ENCODE assay signal across 17 cellular contexts in genomic region chr12:128906485-128907137, GRCh38. TPM values are rescaled to one million over a fixed set of nuclear protein-coding genes. Genes with fewer than 3 reads are reported as not detected.
DNase-seq lines count a peak whose midpoint lies in the region; ATAC-seq, FAIRE-seq and TF ChIP-seq lines count a peak whose summit lies in the region.
"Had no signal": no experiment of that assay in that cellular context is flagged by ENCODE, and none has a peak within 500 bp of the region (broad histone marks: within the 10 kb centered on the region; RNA-seq: fewer than 3 reads in every experiment).

No MANE protein-coding gene starts in this region.

- no peaks in the 10 kb centered on the region for H3K9me2 ChIP-seq in hepatocyte (replicated peaks; ENCODE audit: insufficient read depth)

- no peaks in the 10 kb centered on the region for H3K79me2 ChIP-seq in hepatocyte

- H3K4me2 ChIP-seq in hepatocyte = peak overlapping the region; percentile 25
- H3K4me2 ChIP-seq: BLaER1, GM23338 had no signal

- H3K4me3 ChIP-seq in hepatocyte = no peak overlapping the region
- H3K4me3 ChIP-seq in pancreas = no peak overlapping the region
- no peak overlapping the region for H3K4me3 ChIP-seq in right cardiac atrium (ENCODE audit: low read length)
- H3K4me3 ChIP-seq: BLaER1, GM23338 had no signal

- H3K36me3 ChIP-seq in hepatocyte (replicated peaks; ENCODE audit: insufficient read depth, low read depth) = no peaks in the 10 kb centered on the region
- H3K36me3 ChIP-seq in pancreas = no peaks in the 10 kb centered on the region

- H3K4me3 Mint-ChIP-seq in activated CD4-positive, alpha-beta T cell treated with anti-CD3 and anti-CD28 coated beads, Interleukin-2, amount 10 ng/mL, durations not matched to agents 24 days and 14 days = no peak overlapping the region
- H3K4me3 Mint-ChIP-seq: CD4-positive, CD25-positive, alpha-beta regulatory T cell; GM23338; IgD-negative memory B cell had no signal

- H3K27me3 ChIP-seq in hepatocyte (no peaks in the 10 kb centered on the region), pancreas (peaks cover 0 to 49% (median 2%) of the 10 kb centered on the region in 4 donors), right cardiac atrium (ENCODE audit: control insufficient read depth, insufficient read depth) (no peaks in the 10 kb centered on the region)
- H3K27me3 ChIP-seq: BLaER1 had no signal

- peak in 3 of 4 donors; percentile 71 to 90 (median 80) for ATAC-seq in pancreas
- no peak for ATAC-seq in right cardiac atrium
- ATAC-seq: GM23338 had no signal

- DNase-seq in activated CD4-positive, alpha-beta T cell treated with anti-CD3 and anti-CD28 coated beads, Interleukin-2, amount 10 ng/mL, durations not matched to agents 24 days and 14 days = no peak
- DNase-seq in activated CD4-positive, alpha-beta T cell treated with anti-CD3 and anti-CD28 coated beads for 48 hours = no peak
- peak; percentile 46 for DNase-seq in NCI-H146 (lab: John Stamatoyannopoulos, UW)
- DNase-seq in hepatocyte (ENCODE audit: low spot score) = no peak
- no peak for DNase-seq in pancreas
- DNase-seq in AG08396 (ENCODE audit: low spot score) = no peak
- no peak for DNase-seq in right cardiac atrium
- DNase-seq: AML-193; CD4-positive, CD25-positive, alpha-beta regulatory T cell; H7 had no signal

- H3K36me3 Mint-ChIP-seq in activated CD4-positive, alpha-beta T cell treated with anti-CD3 and anti-CD28 coated beads, Interleukin-2, amount 10 ng/mL, durations not matched to agents 24 days and 14 days (ENCODE audit: low read depth) = no peaks in the 10 kb centered on the region
- H3K36me3 Mint-ChIP-seq: CD4-positive, CD25-positive, alpha-beta regulatory T cell had no signal

- peak overlapping the region; percentile 16 for H3K27ac Mint-ChIP-seq in activated CD4-positive, alpha-beta T cell treated with anti-CD3 and anti-CD28 coated beads, Interleukin-2, amount 10 ng/mL, durations not matched to agents 24 days and 14 days
- H3K27ac Mint-ChIP-seq: CD4-positive, CD25-positive, alpha-beta regulatory T cell; GM23338; IgD-negative memory B cell had no signal

- H3K4me1 Mint-ChIP-seq in activated CD4-positive, alpha-beta T cell treated with anti-CD3 and anti-CD28 coated beads, Interleukin-2, amount 10 ng/mL, durations not matched to agents 24 days and 14 days = peaks cover 2% of the 10 kb centered on the region
- H3K4me1 Mint-ChIP-seq: CD4-positive, CD25-positive, alpha-beta regulatory T cell; GM23338; IgD-negative memory B cell had no signal

- 66% methylated on average over 4 of the region's 4 CpGs for WGBS in hepatocyte (ENCODE audit: low lambda C conversion rate, missing lambda C conversion rate)
- 36 to 38% methylated on average over 4 of the region's 4 CpGs for WGBS in pancreas, 2 donors
- WGBS in right cardiac atrium = 87% methylated on average over 4 of the region's 4 CpGs

- TF ChIP-seq CTCF in hepatocyte (IDR thresholded peaks at IDR 0.05; ENCODE audit: poor library complexity) = no peak
- TF ChIP-seq CTCF in pancreas (IDR thresholded peaks at IDR 0.05) = no peak

- intact Hi-C loops in activated CD4-positive, alpha-beta T cell treated with anti-CD3 and anti-CD28 coated beads, Interleukin-2, amount 10 ng/mL, durations not matched to agents 24 days and 14 days (cut with micrococcal nuclease) = no loop called here
- intact Hi-C loops in pancreas (cut with DNase I) = no loop called here
- intact Hi-C loops in right cardiac atrium (cut with DNase I) = no loop called here

- H3K27ac ChIP-seq in hepatocyte = peak overlapping the region; percentile 79
- H3K27ac ChIP-seq in pancreas = no peak overlapping the region
- no peak overlapping the region for H3K27ac ChIP-seq in right cardiac atrium (ENCODE audit: low read length)
- H3K27ac ChIP-seq: 22Rv1, BLaER1 had no signal

- H3K4me1 ChIP-seq in hepatocyte (ENCODE audit: insufficient read depth) = peaks cover 5% of the 10 kb centered on the region
- peaks cover 0 to 8% (median 5%) of the 10 kb centered on the region in 3 donors for H3K4me1 ChIP-seq in pancreas
- no peaks in the 10 kb centered on the region for H3K4me1 ChIP-seq in right cardiac atrium (ENCODE audit: control insufficient read depth, insufficient read depth, low read length)

- FAIRE-seq in pancreas (lab: Jason Lieb, UNC) = no peak
- FAIRE-seq: GM12891 had no signal

- no peak overlapping the region for H2AFZ ChIP-seq in hepatocyte
- H2AFZ ChIP-seq: GM23338 had no signal

- H3K9me3 Mint-ChIP-seq in activated CD4-positive, alpha-beta T cell treated with anti-CD3 and anti-CD28 coated beads, Interleukin-2, amount 10 ng/mL, durations not matched to agents 24 days and 14 days = no peaks in the 10 kb centered on the region
- H3K9me3 Mint-ChIP-seq: IgD-negative memory B cell had no signal

- no peaks in the 10 kb centered on the region for H3K27me3 Mint-ChIP-seq in activated CD4-positive, alpha-beta T cell treated with anti-CD3 and anti-CD28 coated beads, Interleukin-2, amount 10 ng/mL, durations not matched to agents 24 days and 14 days
- H3K27me3 Mint-ChIP-seq: IgD-negative memory B cell had no signal

- no peaks in the 10 kb centered on the region for H3K9me3 ChIP-seq in hepatocyte (ENCODE audit: low read depth)
- no peaks in the 10 kb centered on the region for H3K9me3 ChIP-seq in pancreas
- no peaks in the 10 kb centered on the region for H3K9me3 ChIP-seq in right cardiac atrium (ENCODE audit: control insufficient read depth, low read length)
- H3K9me3 ChIP-seq: BLaER1 had no signal

- H4K20me1 ChIP-seq in hepatocyte (ENCODE audit: insufficient read depth, poor library complexity, severe bottlenecking) = no peaks in the 10 kb centered on the region

RNA-seq across cellular contexts. Expression of gene GLT1D1, which starts 53.3 kb away (rescaled TPM):
- 2.2 TPM in 2 replicates for total RNA-seq in activated CD4-positive, alpha-beta T cell treated with anti-CD3 and anti-CD28 coated beads, Interleukin-2, amount 10 ng/mL, durations not matched to agents 24 days and 14 days
- total RNA-seq in hepatocyte = 0.92 and 1.8 TPM in 2 replicates
- 1.1 and 1.9 TPM in 2 replicates for polyA plus RNA-seq in hepatocyte
- under 1 TPM; 0.12 to 0.95 (median 0.26) TPM for total RNA-seq in pancreas
- 1 to 10 TPM in 1 of 2 donors, under 1 TPM in 1; 0.27 to 1.3 TPM for polyA plus RNA-seq in pancreas
- under 1 TPM in 3 of 4 donors, not detected in 1; 0.34 to 0.44 (median 0.42) TPM for total RNA-seq in right cardiac atrium
- 0.07 TPM for polyA plus RNA-seq in right cardiac atrium
- total RNA-seq: A673; CD4-positive, CD25-positive, alpha-beta regulatory T cell; HT-29 had no signal
- polyA plus RNA-seq: IgD-negative memory B cell had no signal

Comparison
In these comparisons a context has a peak if more than half of its experiments do, and no peak if none do; other contexts are left out.
1. ATAC-seq: peak in pancreas (3 of 4); none in right cardiac atrium (0 of 2).